1 cellular context compared by ENCODE assay signal in the genomic region with DNA sequence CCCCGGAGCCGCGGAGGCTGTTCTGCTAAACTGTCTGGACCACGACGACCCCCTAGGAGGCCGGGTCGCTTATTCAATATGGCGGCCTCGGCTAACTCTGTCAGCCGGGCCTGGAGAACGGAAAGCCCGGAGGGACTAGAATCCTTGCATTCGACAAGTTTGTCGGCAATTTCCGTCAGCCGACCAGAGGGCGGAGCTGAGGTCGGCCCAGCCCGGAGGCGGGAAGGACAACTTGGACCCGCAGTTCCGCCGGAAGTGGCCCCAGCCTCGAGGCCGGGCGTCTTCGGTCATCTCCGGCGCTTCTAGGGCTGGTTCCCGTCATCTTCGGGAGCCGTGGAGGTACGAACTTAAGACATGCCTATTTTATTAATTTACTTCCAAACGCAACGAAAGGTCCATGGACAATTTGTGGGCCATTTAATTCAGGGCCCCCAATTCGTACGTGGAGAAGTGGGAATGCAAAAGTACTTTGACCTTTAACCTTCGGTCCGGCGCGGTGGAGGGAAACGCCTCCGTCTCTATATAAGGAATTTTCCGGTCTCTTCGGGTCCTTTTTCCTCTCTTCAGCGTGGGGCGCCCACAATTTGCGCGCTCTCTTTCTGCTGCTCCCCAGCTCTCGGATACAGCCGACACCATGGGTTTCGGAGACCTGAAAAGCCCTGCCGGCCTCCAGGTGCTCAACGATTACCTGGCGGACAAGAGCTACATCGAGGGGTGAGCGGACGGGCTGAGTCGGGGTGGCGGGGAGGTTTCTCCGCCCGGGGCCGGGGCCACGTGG.
TF ChIP-seq lines count a peak whose summit lies in the region.

A gene (plus strand): TSS at position 550 of the 778 bp plus-strand sequence. CDS start 85 bp downstream, at position 635.
A gene (minus strand): TSS at position 99 of the 778 bp plus-strand sequence. CDS start 5,766 bp downstream, outside the sequence.

TF ChIP-seq in HepG2, 621 proteins besides CTCF, POLR2A, EP300 and RAD21 (continued from another document and continues in another):
- TF ChIP-seq, protein P1, sequence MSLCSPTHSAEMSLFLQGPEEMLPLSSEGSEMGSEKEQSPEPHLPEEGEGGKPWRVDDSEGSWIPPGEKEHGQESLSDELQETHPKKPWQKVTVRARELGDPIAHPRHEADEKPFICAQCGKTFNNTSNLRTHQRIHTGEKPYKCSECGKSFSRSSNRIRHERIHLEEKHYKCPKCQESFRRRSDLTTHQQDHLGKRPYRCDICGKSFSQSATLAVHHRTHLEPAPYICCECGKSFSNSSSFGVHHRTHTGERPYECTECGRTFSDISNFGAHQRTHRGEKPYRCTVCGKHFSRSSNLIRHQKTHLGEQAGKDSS (CRISPR knock-in tag; IDR thresholded peaks at IDR 0.05; ENCODE audit: borderline replicate concordance, low read depth): peak; percentile 67
- no peak for TF ChIP-seq NFE2L1 (CRISPR knock-in tag; IDR thresholded peaks at IDR 0.05; ENCODE audit: borderline replicate concordance)
- TF ChIP-seq, protein P2, sequence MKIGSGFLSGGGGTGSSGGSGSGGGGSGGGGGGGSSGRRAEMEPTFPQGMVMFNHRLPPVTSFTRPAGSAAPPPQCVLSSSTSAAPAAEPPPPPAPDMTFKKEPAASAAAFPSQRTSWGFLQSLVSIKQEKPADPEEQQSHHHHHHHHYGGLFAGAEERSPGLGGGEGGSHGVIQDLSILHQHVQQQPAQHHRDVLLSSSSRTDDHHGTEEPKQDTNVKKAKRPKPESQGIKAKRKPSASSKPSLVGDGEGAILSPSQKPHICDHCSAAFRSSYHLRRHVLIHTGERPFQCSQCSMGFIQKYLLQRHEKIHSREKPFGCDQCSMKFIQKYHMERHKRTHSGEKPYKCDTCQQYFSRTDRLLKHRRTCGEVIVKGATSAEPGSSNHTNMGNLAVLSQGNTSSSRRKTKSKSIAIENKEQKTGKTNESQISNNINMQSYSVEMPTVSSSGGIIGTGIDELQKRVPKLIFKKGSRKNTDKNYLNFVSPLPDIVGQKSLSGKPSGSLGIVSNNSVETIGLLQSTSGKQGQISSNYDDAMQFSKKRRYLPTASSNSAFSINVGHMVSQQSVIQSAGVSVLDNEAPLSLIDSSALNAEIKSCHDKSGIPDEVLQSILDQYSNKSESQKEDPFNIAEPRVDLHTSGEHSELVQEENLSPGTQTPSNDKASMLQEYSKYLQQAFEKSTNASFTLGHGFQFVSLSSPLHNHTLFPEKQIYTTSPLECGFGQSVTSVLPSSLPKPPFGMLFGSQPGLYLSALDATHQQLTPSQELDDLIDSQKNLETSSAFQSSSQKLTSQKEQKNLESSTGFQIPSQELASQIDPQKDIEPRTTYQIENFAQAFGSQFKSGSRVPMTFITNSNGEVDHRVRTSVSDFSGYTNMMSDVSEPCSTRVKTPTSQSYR (CRISPR knock-in tag; IDR thresholded peaks at IDR 0.05; ENCODE audit: borderline replicate concordance): 0 out of 2 replicates have a peak, but pooled peaks have one; percentile 8
- no peak for TF ChIP-seq JDP2 (CRISPR knock-in tag; IDR thresholded peaks at IDR 0.05; ENCODE audit: borderline replicate concordance)
- no peak for TF ChIP-seq ZNF883 (CRISPR knock-in tag; IDR thresholded peaks at IDR 0.05; ENCODE audit: not compliant biosample characterization)
- TF ChIP-seq, protein P3, sequence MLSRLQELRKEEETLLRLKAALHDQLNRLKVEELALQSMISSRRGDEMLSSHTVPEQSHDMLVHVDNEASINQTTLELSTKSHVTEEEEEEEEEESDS (CRISPR knock-in tag; IDR thresholded peaks at IDR 0.05; ENCODE audit: borderline replicate concordance): 0 out of 2 replicates have a peak, but pooled peaks have one; percentile 35
- TF ChIP-seq MYNN (CRISPR knock-in tag; IDR thresholded peaks at IDR 0.05; ENCODE audit: low read depth): 0 out of 2 replicates have a peak, but pooled peaks have one; percentile 85
- TF ChIP-seq ZNF224 (CRISPR knock-in tag; IDR thresholded peaks at IDR 0.05): no peak; the same call in 1 of the 2 replicates
- TF ChIP-seq ZNF317 (CRISPR knock-in tag; IDR thresholded peaks at IDR 0.05): peak; percentile 85
- TF ChIP-seq JUND (CRISPR knock-in tag; IDR thresholded peaks at IDR 0.05): no peak
- TF ChIP-seq CREM (IDR thresholded peaks at IDR 0.05): peak; percentile 92
- TF ChIP-seq CREM (CRISPR knock-in tag; IDR thresholded peaks at IDR 0.05): no peak; the same call in 1 of the 2 replicates
- TF ChIP-seq HCFC1 (IDR thresholded peaks at IDR 0.05; ENCODE audit: low read depth, low read length): peak; percentile 62
- TF ChIP-seq, protein P4, sequence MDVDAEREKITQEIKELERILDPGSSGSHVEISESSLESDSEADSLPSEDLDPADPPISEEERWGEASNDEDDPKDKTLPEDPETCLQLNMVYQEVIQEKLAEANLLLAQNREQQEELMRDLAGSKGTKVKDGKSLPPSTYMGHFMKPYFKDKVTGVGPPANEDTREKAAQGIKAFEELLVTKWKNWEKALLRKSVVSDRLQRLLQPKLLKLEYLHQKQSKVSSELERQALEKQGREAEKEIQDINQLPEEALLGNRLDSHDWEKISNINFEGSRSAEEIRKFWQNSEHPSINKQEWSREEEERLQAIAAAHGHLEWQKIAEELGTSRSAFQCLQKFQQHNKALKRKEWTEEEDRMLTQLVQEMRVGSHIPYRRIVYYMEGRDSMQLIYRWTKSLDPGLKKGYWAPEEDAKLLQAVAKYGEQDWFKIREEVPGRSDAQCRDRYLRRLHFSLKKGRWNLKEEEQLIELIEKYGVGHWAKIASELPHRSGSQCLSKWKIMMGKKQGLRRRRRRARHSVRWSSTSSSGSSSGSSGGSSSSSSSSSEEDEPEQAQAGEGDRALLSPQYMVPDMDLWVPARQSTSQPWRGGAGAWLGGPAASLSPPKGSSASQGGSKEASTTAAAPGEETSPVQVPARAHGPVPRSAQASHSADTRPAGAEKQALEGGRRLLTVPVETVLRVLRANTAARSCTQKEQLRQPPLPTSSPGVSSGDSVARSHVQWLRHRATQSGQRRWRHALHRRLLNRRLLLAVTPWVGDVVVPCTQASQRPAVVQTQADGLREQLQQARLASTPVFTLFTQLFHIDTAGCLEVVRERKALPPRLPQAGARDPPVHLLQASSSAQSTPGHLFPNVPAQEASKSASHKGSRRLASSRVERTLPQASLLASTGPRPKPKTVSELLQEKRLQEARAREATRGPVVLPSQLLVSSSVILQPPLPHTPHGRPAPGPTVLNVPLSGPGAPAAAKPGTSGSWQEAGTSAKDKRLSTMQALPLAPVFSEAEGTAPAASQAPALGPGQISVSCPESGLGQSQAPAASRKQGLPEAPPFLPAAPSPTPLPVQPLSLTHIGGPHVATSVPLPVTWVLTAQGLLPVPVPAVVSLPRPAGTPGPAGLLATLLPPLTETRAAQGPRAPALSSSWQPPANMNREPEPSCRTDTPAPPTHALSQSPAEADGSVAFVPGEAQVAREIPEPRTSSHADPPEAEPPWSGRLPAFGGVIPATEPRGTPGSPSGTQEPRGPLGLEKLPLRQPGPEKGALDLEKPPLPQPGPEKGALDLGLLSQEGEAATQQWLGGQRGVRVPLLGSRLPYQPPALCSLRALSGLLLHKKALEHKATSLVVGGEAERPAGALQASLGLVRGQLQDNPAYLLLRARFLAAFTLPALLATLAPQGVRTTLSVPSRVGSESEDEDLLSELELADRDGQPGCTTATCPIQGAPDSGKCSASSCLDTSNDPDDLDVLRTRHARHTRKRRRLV (CRISPR knock-in tag; IDR thresholded peaks at IDR 0.05): no peak
- TF ChIP-seq SP4 (CRISPR knock-in tag; IDR thresholded peaks at IDR 0.05): peak; percentile 43
- no peak; the same call in 1 of the 2 replicates for TF ChIP-seq ZSCAN22 (CRISPR knock-in tag; IDR thresholded peaks at IDR 0.05)
- TF ChIP-seq HMG20A (CRISPR knock-in tag; IDR thresholded peaks at IDR 0.05; ENCODE audit: borderline replicate concordance): no peak
- no peak for TF ChIP-seq MLLT10 (CRISPR knock-in tag; IDR thresholded peaks at IDR 0.05)
- TF ChIP-seq HNF4A (CRISPR knock-in tag; IDR thresholded peaks at IDR 0.05): peak; percentile 89
- TF ChIP-seq ZNF296 (CRISPR knock-in tag; conservative IDR thresholded peaks at IDR 0.05): no peak
- TF ChIP-seq ZMYM3 (CRISPR knock-in tag; IDR thresholded peaks at IDR 0.05): peak; percentile 44; the same call in 1 of the 2 replicates
- no peak for TF ChIP-seq CENPX (CRISPR knock-in tag; IDR thresholded peaks at IDR 0.05)
- no peak for TF ChIP-seq ZNF382 (CRISPR knock-in tag; IDR thresholded peaks at IDR 0.05; ENCODE audit: borderline replicate concordance)
- TF ChIP-seq ZSCAN12 (CRISPR knock-in tag; IDR thresholded peaks at IDR 0.05): no peak; the same call in 1 of the 2 replicates
- peak; percentile 38; the same call in 1 of the 2 replicates for TF ChIP-seq MTA1 (CRISPR knock-in tag; IDR thresholded peaks at IDR 0.05; ENCODE audit: borderline replicate concordance)
- TF ChIP-seq, protein P5, sequence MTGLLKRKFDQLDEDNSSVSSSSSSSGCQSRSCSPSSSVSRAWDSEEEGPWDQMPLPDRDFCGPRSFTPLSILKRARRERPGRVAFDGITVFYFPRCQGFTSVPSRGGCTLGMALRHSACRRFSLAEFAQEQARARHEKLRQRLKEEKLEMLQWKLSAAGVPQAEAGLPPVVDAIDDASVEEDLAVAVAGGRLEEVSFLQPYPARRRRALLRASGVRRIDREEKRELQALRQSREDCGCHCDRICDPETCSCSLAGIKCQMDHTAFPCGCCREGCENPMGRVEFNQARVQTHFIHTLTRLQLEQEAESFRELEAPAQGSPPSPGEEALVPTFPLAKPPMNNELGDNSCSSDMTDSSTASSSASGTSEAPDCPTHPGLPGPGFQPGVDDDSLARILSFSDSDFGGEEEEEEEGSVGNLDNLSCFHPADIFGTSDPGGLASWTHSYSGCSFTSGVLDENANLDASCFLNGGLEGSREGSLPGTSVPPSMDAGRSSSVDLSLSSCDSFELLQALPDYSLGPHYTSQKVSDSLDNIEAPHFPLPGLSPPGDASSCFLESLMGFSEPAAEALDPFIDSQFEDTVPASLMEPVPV (CRISPR knock-in tag; IDR thresholded peaks at IDR 0.05): peak; percentile 87
- no peak; the same call in 1 of the 2 replicates for TF ChIP-seq SAFB2 (CRISPR knock-in tag; IDR thresholded peaks at IDR 0.05; ENCODE audit: borderline replicate concordance, low read depth)
- TF ChIP-seq ZNF207 (IDR thresholded peaks at IDR 0.05; ENCODE audit: borderline replicate concordance): no peak
- TF ChIP-seq, protein P6, sequence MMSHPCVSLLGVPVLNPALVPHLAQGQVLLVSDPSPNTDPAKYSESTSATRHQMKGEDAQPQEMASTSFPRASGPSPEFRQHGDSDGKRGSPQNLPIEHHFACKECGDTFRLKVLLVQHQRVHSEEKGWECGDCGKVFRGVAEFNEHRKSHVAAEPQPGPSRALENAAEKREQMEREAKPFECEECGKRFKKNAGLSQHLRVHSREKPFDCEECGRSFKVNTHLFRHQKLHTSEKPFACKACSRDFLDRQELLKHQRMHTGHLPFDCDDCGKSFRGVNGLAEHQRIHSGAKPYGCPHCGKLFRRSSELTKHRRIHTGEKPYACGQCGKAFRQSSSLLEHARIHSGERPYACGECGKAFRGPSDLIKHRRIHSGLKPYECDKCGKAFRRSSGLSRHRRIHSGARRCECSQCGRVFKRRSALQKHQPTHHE (CRISPR knock-in tag; IDR thresholded peaks at IDR 0.05; ENCODE audit: borderline replicate concordance): peak; percentile 66; the same call in 1 of the 2 replicates
- TF ChIP-seq ZFP36 (IDR thresholded peaks at IDR 0.05; ENCODE audit: borderline replicate concordance, low read depth, low read length, partially characterized antibody): no peak
- peak; percentile 79 for TF ChIP-seq ZNF781 (CRISPR knock-in tag; IDR thresholded peaks at IDR 0.05; ENCODE audit: borderline replicate concordance, not compliant biosample characterization)
- TF ChIP-seq YEATS2 (CRISPR knock-in tag; IDR thresholded peaks at IDR 0.05; ENCODE audit: borderline replicate concordance): peak; percentile 98
- peak; percentile 88 for TF ChIP-seq ZMYM4 (CRISPR knock-in tag; IDR thresholded peaks at IDR 0.05)
- no peak for TF ChIP-seq ZNF337 (CRISPR knock-in tag; IDR thresholded peaks at IDR 0.05; ENCODE audit: borderline replicate concordance, low read depth)
- peak; percentile 61; the same call in 1 of the 2 replicates for TF ChIP-seq NFRKB (IDR thresholded peaks at IDR 0.05)
- peak; percentile 46; the same call in 1 of the 2 replicates for TF ChIP-seq TGIF2 (CRISPR knock-in tag; IDR thresholded peaks at IDR 0.05)
- peak; percentile 94 for TF ChIP-seq YEATS4 (CRISPR knock-in tag; IDR thresholded peaks at IDR 0.05; ENCODE audit: borderline replicate concordance)
- TF ChIP-seq, protein P7, sequence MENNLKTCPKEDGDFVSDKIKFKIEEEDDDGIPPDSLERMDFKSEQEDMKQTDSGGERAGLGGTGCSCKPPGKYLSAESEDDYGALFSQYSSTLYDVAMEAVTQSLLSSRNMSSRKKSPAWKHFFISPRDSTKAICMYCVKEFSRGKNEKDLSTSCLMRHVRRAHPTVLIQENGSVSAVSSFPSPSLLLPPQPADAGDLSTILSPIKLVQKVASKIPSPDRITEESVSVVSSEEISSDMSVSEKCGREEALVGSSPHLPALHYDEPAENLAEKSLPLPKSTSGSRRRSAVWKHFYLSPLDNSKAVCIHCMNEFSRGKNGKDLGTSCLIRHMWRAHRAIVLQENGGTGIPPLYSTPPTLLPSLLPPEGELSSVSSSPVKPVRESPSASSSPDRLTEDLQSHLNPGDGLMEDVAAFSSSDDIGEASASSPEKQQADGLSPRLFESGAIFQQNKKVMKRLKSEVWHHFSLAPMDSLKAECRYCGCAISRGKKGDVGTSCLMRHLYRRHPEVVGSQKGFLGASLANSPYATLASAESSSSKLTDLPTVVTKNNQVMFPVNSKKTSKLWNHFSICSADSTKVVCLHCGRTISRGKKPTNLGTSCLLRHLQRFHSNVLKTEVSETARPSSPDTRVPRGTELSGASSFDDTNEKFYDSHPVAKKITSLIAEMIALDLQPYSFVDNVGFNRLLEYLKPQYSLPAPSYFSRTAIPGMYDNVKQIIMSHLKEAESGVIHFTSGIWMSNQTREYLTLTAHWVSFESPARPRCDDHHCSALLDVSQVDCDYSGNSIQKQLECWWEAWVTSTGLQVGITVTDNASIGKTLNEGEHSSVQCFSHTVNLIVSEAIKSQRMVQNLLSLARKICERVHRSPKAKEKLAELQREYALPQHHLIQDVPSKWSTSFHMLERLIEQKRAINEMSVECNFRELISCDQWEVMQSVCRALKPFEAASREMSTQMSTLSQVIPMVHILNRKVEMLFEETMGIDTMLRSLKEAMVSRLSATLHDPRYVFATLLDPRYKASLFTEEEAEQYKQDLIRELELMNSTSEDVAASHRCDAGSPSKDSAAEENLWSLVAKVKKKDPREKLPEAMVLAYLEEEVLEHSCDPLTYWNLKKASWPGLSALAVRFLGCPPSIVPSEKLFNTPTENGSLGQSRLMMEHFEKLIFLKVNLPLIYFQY (CRISPR knock-in tag; IDR thresholded peaks at IDR 0.05; ENCODE audit: borderline replicate concordance): peak; percentile 90
- TF ChIP-seq KAT2B (IDR thresholded peaks at IDR 0.05; ENCODE audit: borderline replicate concordance, low read depth, low read length): no peak
- TF ChIP-seq ZNF543 (CRISPR knock-in tag; IDR thresholded peaks at IDR 0.05): peak; percentile 95; the same call in 1 of the 2 replicates
- no peak for TF ChIP-seq ZNF282 (IDR thresholded peaks at IDR 0.05; ENCODE audit: partially characterized antibody)
- peak; percentile 78 for TF ChIP-seq RBM39 (IDR thresholded peaks at IDR 0.05; ENCODE audit: low read depth, low read length, poor library complexity, severe bottlenecking)
- TF ChIP-seq HMGA1 (CRISPR knock-in tag; conservative IDR thresholded peaks at IDR 0.05): no peak
- TF ChIP-seq ZC3H4 (CRISPR knock-in tag; IDR thresholded peaks at IDR 0.05; ENCODE audit: borderline replicate concordance): no peak
- TF ChIP-seq ZNF549 (CRISPR knock-in tag; IDR thresholded peaks at IDR 0.05): 0 out of 2 replicates have a peak, but pooled peaks have one; percentile 64
- peak; percentile 64 for TF ChIP-seq SOX13 (IDR thresholded peaks at IDR 0.05)
- peak in 1 of 2 experiments; percentile 24; a peak in 1 of 4 replicates for TF ChIP-seq SOX13 (CRISPR knock-in tag; conservative IDR thresholded peaks at IDR 0.05 in 1 of 2, IDR thresholded peaks at IDR 0.05 in 1 of 2)
- TF ChIP-seq DNMT1 (CRISPR knock-in tag; IDR thresholded peaks at IDR 0.05): no peak
